11 cellular contexts compared by ENCODE assay signal in the genomic region with DNA sequence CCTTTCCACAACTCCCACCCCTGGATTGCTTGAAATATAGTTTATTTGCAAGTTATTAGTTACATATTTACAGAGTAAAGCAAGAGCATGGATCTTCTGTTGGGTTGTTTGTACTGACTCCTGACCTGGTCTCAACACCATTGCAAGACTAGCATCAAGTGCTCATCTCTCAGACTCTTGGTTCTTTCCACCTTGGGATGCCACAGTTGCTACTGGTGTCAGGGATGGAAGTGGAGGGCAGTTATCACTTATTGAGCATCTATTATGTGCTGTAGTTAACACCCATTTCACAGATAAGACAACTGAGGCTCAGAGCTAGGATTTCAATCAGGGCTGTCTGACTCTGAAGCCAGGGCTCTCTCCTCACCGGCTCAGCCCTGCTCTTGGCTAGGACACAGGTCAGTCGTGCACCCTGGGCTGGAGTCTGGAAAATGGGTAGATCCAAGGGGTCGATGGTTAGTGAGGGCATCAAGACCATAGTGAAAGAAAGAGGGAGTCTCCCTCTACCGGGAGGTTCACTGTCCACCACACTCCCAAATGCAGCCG. TPM values are rescaled to one million over a fixed set of nuclear protein-coding genes. Genes with fewer than 3 reads are reported as not detected.
DNase-seq lines count a peak whose midpoint lies in the region; ATAC-seq and TF ChIP-seq lines count a peak whose summit lies in the region.
"Had no signal": no experiment of that assay in that cellular context is flagged by ENCODE, and none has a peak within 500 bp of the region (broad histone marks: within the 10 kb centered on the region; RNA-seq: fewer than 3 reads in every experiment).

No MANE protein-coding gene starts in this region.

- no peaks in the 10 kb centered on the region for H3K36me3 ChIP-seq in GM06990 (ENCODE audit: control insufficient read depth, insufficient read depth, low read length)
- no peaks in the 10 kb centered on the region for H3K36me3 ChIP-seq in rectal smooth muscle tissue (ENCODE audit: control insufficient read depth, insufficient read depth, low read length)

- H3K4me3 ChIP-seq in GM06990 (replicated peaks; ENCODE audit: low read depth, low read length) (peak overlapping the region; percentile 44), fibroblast of the aortic adventitia (ENCODE audit: low read depth, low read length) (peak overlapping the region; percentile 71), rectal smooth muscle tissue (ENCODE audit: low read length) (peak overlapping the region; percentile 48)
- H3K4me3 ChIP-seq: GM12878 had no signal

- DNase-seq in GM06990 (ENCODE audit: extremely low read depth, insufficient read length) (no peak), T-cell (no peak), fibroblast of the aortic adventitia (ENCODE audit: low read depth) (peak; percentile 56), DMS153 treated with DMSO at 0.1 percent for 48 hours (lab: John Stamatoyannopoulos, UW; ENCODE audit: unreplicated experiment) (no peak), GF-D8 (lab: John Stamatoyannopoulos, UW) (no peak), hypothalamus (lab: John Stamatoyannopoulos, UW) (no peak)
- DNase-seq: NCI-H2029, retina had no signal

- H3K27ac ChIP-seq in rectal smooth muscle tissue (ENCODE audit: low read depth, low read length): no peak overlapping the region

- peaks cover 33 to 50% of the 10 kb centered on the region in 2 donors for H3K27me3 Mint-ChIP-seq in T-cell

- H3K27ac Mint-ChIP-seq in T-cell: peak overlapping the region in 1 of 2 donors; percentile 38

- H3K9me3 Mint-ChIP-seq in T-cell: peaks cover 0 to 4% (median 3%) of the 10 kb centered on the region in 3 donors

- CTCF ChIA-PET in T-cell (lab: Charles Lee): interaction anchor here in 1 of 2 donors (0.6 kb wide), 1 partner anchor 24 kb away, joined by 5 read pairs; no protein-coding TSS in a partner anchor

- POLR2A ChIA-PET in T-cell (lab: Charles Lee): no interaction called here

- no peaks in the 10 kb centered on the region; the same call in none of the 2 replicates for H3K27me3 ChIP-seq in GM06990 (replicated peaks; ENCODE audit: control insufficient read depth, insufficient read depth, low read length)
- H3K27me3 ChIP-seq in rectal smooth muscle tissue (ENCODE audit: control insufficient read depth, insufficient read depth, low read length): peaks cover 2% of the 10 kb centered on the region

- no peak for ATAC-seq in T-cell (replicated peaks in 1 of 4)
- ATAC-seq in GM21528 (IDR thresholded peaks at IDR 0.05; ENCODE audit: low FRiP score, unreplicated experiment): no peak
- ATAC-seq: GM12878 had no signal

- no peaks in the 10 kb centered on the region for H3K4me1 ChIP-seq in rectal smooth muscle tissue (ENCODE audit: control insufficient read depth, insufficient read depth, low read length)

- H3K36me3 Mint-ChIP-seq in T-cell: no peaks in the 10 kb centered on the region

- H3K4me1 Mint-ChIP-seq in T-cell: peaks cover 9 to 10% (median 9%) of the 10 kb centered on the region in 3 donors

- peak overlapping the region; percentile 41 to 64 (median 49) for H3K4me3 Mint-ChIP-seq in T-cell

- H3K9ac ChIP-seq in rectal smooth muscle tissue (ENCODE audit: low read length): no peak overlapping the region

- no peak for TF ChIP-seq CTCF in GM06990 (IDR thresholded peaks at IDR 0.05; ENCODE audit: insufficient read depth, low read length, poor library complexity, severe bottlenecking)
- TF ChIP-seq CTCF in fibroblast of the aortic adventitia (IDR thresholded peaks at IDR 0.05; ENCODE audit: insufficient read depth, low read length): peak; percentile 43

RNA-seq across cellular contexts. Expression of a gene that starts 0.6 kb away (rescaled TPM):
- total RNA-seq in T-cell (under 1 TPM in 4 of 5 donors, not detected in 1; 0.09 to 0.13 (median 0.10) TPM), fibroblast of the aortic adventitia (ENCODE audit: low replicate concordance) (2.0 and 5.3 TPM in 2 replicates)
- total RNA-seq: GM12878 had no signal
